Comparison of ENCODE assay signal across 14 cellular contexts in genomic region chr6:160355001-160355400, GRCh38. TPM values are rescaled to one million over a fixed set of nuclear protein-coding genes. Genes with fewer than 3 reads are reported as not detected.
DNase-seq lines count a peak whose midpoint lies in the region; ATAC-seq and TF ChIP-seq lines count a peak whose summit lies in the region.
"Had no signal": no experiment of that assay in that cellular context is flagged by ENCODE, and none has a peak within 500 bp of the region (broad histone marks: within the 10 kb centered on the region; RNA-seq: fewer than 3 reads in every experiment).

No MANE protein-coding gene starts in this region.

- H3K9me3 ChIP-seq in mucosa of descending colon = no peaks in the 10 kb centered on the region
- H3K9me3 ChIP-seq: tibial nerve had no signal

- CTCF ChIA-PET in Calu3 (lab: Charles Lee) = interaction anchor here (0.8 to 1.2 kb wide), 5 partner anchors 10 to 40 kb away, joined by 3 to 4 read pairs (median 3); no protein-coding TSS in a partner anchor

- H3K4me1 ChIP-seq in mucosa of descending colon (ENCODE audit: low read depth) = no peaks in the 10 kb centered on the region

- peak overlapping the region; percentile 67 for H3K27ac Mint-ChIP-seq in Calu3 (ENCODE audit: unreplicated experiment)
- H3K27ac Mint-ChIP-seq: CD4-positive, alpha-beta T cell; T-helper 17 cell had no signal

- DNase-seq in Calu3 (peak; percentile 62), LHCN-M2 (ENCODE audit: low read depth) (peak; percentile 26), cardiac fibroblast (ENCODE audit: low read depth in 2 of 2) (peak; percentile 77 to 84), mucosa of descending colon (no peak), NCI-H2029 treated with DMSO at 0.1 percent for 48 hours (lab: John Stamatoyannopoulos, UW) (no peak), SIG-M5 (lab: John Stamatoyannopoulos, UW) (no peak), GM03348 (ENCODE audit: low spot score) (no peak)
- DNase-seq: anterior cingulate cortex; CD4-positive, alpha-beta T cell; kidney; NCI-H1417 treated with DMSO at 0.1 percent for 48 hours; T-helper 17 cell had no signal

- no peaks in the 10 kb centered on the region for H3K27me3 Mint-ChIP-seq in Calu3 (ENCODE audit: unreplicated experiment)

- no peak for TF ChIP-seq CTCF in Calu3 (IDR thresholded peaks at IDR 0.05; ENCODE audit: unreplicated experiment)
- TF ChIP-seq CTCF in cardiac fibroblast (IDR thresholded peaks at IDR 0.05; ENCODE audit: low read depth, low read length) = no peak
- TF ChIP-seq CTCF in mucosa of descending colon (IDR thresholded peaks at IDR 0.05) = no peak

- ATAC-seq in mucosa of descending colon (peak; percentile 81), GM21529 (IDR thresholded peaks at IDR 0.05; ENCODE audit: unreplicated experiment) (no peak)
- ATAC-seq: T-helper 17 cell had no signal

- no peak overlapping the region for H3K4me3 Mint-ChIP-seq in Calu3 (ENCODE audit: low read depth, unreplicated experiment)
- H3K4me3 Mint-ChIP-seq: CD4-positive, alpha-beta T cell; T-helper 17 cell had no signal

- H3K36me3 ChIP-seq in mucosa of descending colon (ENCODE audit: low read depth) = no peaks in the 10 kb centered on the region
- H3K36me3 ChIP-seq: tibial nerve had no signal

- H3K4me1 Mint-ChIP-seq in Calu3 (ENCODE audit: low read depth, unreplicated experiment) = peaks cover 30% of the 10 kb centered on the region

- H3K36me3 Mint-ChIP-seq in Calu3 (ENCODE audit: insufficient read depth, unreplicated experiment) = peaks cover 1% of the 10 kb centered on the region

- H3K4me3 ChIP-seq in cardiac fibroblast (replicated peaks in 1 of 2; ENCODE audit: low read depth in 2 of 2, low read length in 2 of 2) (no peak overlapping the region), mucosa of descending colon (no peak overlapping the region)
- H3K4me3 ChIP-seq: tibial nerve had no signal

- BruUV-seq in Calu3 (replicated peaks; lab: Mats Ljungman, UMichigan) = no TSS peak

- H3K9me3 Mint-ChIP-seq in Calu3 (ENCODE audit: low read depth, unreplicated experiment) = no peaks in the 10 kb centered on the region
- H3K9me3 Mint-ChIP-seq: CD4-positive, alpha-beta T cell had no signal

- intact Hi-C loops in Calu3 (cut with micrococcal nuclease; ENCODE audit: unreplicated experiment) (no loop called here), mucosa of descending colon (cut with DNase I, micrococcal nuclease) (no loop called here)

RNA-seq across cellular contexts. Expression of gene SLC22A3, which starts 6.8 kb away (rescaled TPM):
- total RNA-seq in Calu3 (2022) (3.3 and 8.1 TPM in 2 replicates), LHCN-M2 (2014; rRNA removed) (0.06 TPM in 1 of 2 replicates, not detected in the other), mucosa of descending colon (1 to 10 TPM; 1.4 to 7.3 (median 1.6) TPM)
- not detected for polyA plus RNA-seq in LHCN-M2 (2012)
- total RNA-seq: CD4-positive, alpha-beta T cell; T-helper 17 cell had no signal

Comparison
In these comparisons a context has a peak if more than half of its experiments do, and no peak if none do; other contexts are left out.
1. DNase-seq: peak in Calu3 (single experiment), LHCN-M2 (single experiment) and cardiac fibroblast (2 of 2); none in mucosa of descending colon (0 of 3), NCI-H2029 treated with DMSO at 0.1 percent for 48 hours (single experiment), SIG-M5 (single experiment) and GM03348 (single experiment).